In the genomic region with DNA sequence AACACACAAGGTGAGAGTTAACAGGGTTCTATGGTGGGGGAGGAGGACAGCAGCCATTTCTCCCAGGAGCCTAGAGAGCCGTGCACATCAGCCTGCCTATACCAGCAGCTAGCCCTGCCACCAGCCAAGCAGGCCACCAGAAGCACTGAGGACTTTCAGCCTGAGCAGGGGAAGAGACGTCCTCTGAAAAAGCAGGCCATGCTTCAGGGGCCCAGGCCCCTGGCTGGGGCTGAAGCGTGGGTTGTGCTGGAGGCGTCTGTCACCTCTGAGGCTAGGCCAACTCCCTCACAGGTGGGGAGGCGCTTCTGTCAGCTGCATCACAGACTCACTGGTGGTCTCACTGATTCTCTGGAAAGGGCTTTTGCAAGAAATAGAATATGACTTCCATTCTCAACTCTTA, we compare ENCODE assay signal across 29 cellular contexts. TPM values are rescaled to one million over a fixed set of nuclear protein-coding genes. Genes with fewer than 3 reads are reported as not detected.
"Had no signal": no experiment of that assay in that cellular context is flagged by ENCODE, and none has a peak within 500 bp of the region (broad histone marks: within the 10 kb centered on the region; RNA-seq: fewer than 3 reads in every experiment).

No MANE protein-coding gene starts in this region.

- H3K4me3 Mint-ChIP-seq: stimulated activated effector memory CD8-positive, alpha-beta T cell treated with anti-CD3 and anti-CD28 coated beads, Interleukin-12 subunit alpha, Interleukin-12 subunit beta, amount 100 ng/mL, for 72 hours; stimulated activated memory B cell treated with anti-CD40 and anti-IgM and Interleukin-4, amounts not matched to agents 10 μg/mL and 1 μg/mL and 100 μg/mL, for 72 hours; stimulated activated naive B cell treated with anti-CD40 and anti-IgM and Interleukin-4, amounts not matched to agents 10 μg/mL and 1 μg/mL and 100 μg/mL, for 72 hours; stimulated activated naive CD8-positive, alpha-beta T cell treated with anti-CD3 and anti-CD28 coated beads, Interleukin-15, amount 100 ng/mL, for 72 hours; stimulated activated naive CD8-positive, alpha-beta T cell treated with anti-CD3 and anti-CD28 coated beads, Interleukin-15, Interleukin-2, amounts not matched to agents 100 ng/mL and 50 ng/mL, for 24 hours; type B pancreatic cell had no signal

- H3K27ac Mint-ChIP-seq: stimulated activated effector memory CD8-positive, alpha-beta T cell treated with anti-CD3 and anti-CD28 coated beads, Interleukin-12 subunit alpha, Interleukin-12 subunit beta, amount 100 ng/mL, for 72 hours; stimulated activated memory B cell treated with anti-CD40 and anti-IgM and Interleukin-4, amounts not matched to agents 10 μg/mL and 1 μg/mL and 100 μg/mL, for 72 hours; stimulated activated naive B cell treated with anti-CD40 and anti-IgM and Interleukin-4, amounts not matched to agents 10 μg/mL and 1 μg/mL and 100 μg/mL, for 72 hours; stimulated activated naive CD8-positive, alpha-beta T cell treated with anti-CD3 and anti-CD28 coated beads, Interleukin-15, amount 100 ng/mL, for 72 hours; type B pancreatic cell had no signal

- H3K4me1 ChIP-seq: stomach, suprapubic skin, testis, thyroid gland, tibial artery, tibial nerve, transverse colon, upper lobe of left lung, upper lobe of right lung, uterus, vagina had no signal

- H3K9me3 ChIP-seq: stomach, suprapubic skin, testis, thoracic aorta, thyroid gland, tibial artery, tibial nerve, transverse colon, upper lobe of left lung, upper lobe of right lung, uterus, vagina had no signal

- H3K9me3 Mint-ChIP-seq: stimulated activated effector memory CD8-positive, alpha-beta T cell treated with anti-CD3 and anti-CD28 coated beads, Interleukin-12 subunit alpha, Interleukin-12 subunit beta, amount 100 ng/mL, for 72 hours; stimulated activated memory B cell treated with anti-CD40 and anti-IgM and Interleukin-4, amounts not matched to agents 10 μg/mL and 1 μg/mL and 100 μg/mL, for 72 hours; stimulated activated naive B cell treated with anti-CD40 and anti-IgM and Interleukin-4, amounts not matched to agents 10 μg/mL and 1 μg/mL and 100 μg/mL, for 72 hours; stimulated activated naive CD8-positive, alpha-beta T cell treated with anti-CD3 and anti-CD28 coated beads, Interleukin-15, amount 100 ng/mL, for 72 hours; stimulated activated naive CD8-positive, alpha-beta T cell treated with anti-CD3 and anti-CD28 coated beads, Interleukin-15, Interleukin-2, amounts not matched to agents 100 ng/mL and 50 ng/mL, for 24 hours; type B pancreatic cell had no signal

- H3K27ac ChIP-seq: stomach, suprapubic skin, testis, thoracic aorta, thyroid gland, tibial artery, tibial nerve, transverse colon, upper lobe of left lung, upper lobe of right lung, uterus, vagina had no signal

- H3K36me3 Mint-ChIP-seq: stimulated activated effector memory CD8-positive, alpha-beta T cell treated with anti-CD3 and anti-CD28 coated beads, Interleukin-12 subunit alpha, Interleukin-12 subunit beta, amount 100 ng/mL, for 72 hours; stimulated activated memory B cell treated with anti-CD40 and anti-IgM and Interleukin-4, amounts not matched to agents 10 μg/mL and 1 μg/mL and 100 μg/mL, for 72 hours; stimulated activated naive B cell treated with anti-CD40 and anti-IgM and Interleukin-4, amounts not matched to agents 10 μg/mL and 1 μg/mL and 100 μg/mL, for 72 hours had no signal

- H3K4me1 Mint-ChIP-seq: stimulated activated effector memory CD8-positive, alpha-beta T cell treated with anti-CD3 and anti-CD28 coated beads, Interleukin-12 subunit alpha, Interleukin-12 subunit beta, amount 100 ng/mL, for 72 hours; stimulated activated memory B cell treated with anti-CD40 and anti-IgM and Interleukin-4, amounts not matched to agents 10 μg/mL and 1 μg/mL and 100 μg/mL, for 72 hours; stimulated activated naive B cell treated with anti-CD40 and anti-IgM and Interleukin-4, amounts not matched to agents 10 μg/mL and 1 μg/mL and 100 μg/mL, for 72 hours; stimulated activated naive CD8-positive, alpha-beta T cell treated with anti-CD3 and anti-CD28 coated beads, Interleukin-15, amount 100 ng/mL, for 72 hours had no signal

- H3K27me3 Mint-ChIP-seq: stimulated activated naive CD8-positive, alpha-beta T cell treated with anti-CD3 and anti-CD28 coated beads, Interleukin-15, Interleukin-2, amounts not matched to agents 100 ng/mL and 50 ng/mL, for 24 hours had no signal

- DNase-seq: stimulated activated CD4-positive, alpha-beta T cell treated with anti-CD3 and anti-CD28 coated beads, Interleukin-2, amount 100 ng/mL, for 48 hours; stimulated activated CD4-positive, alpha-beta T cell treated with anti-CD3 and anti-CD28 coated beads, Interleukin-4, amount 100 ng/mL, for 1 hour; stimulated activated CD4-positive, alpha-beta T cell treated with anti-CD3 and anti-CD28 coated beads, Interleukin-4, amount 100 ng/mL, for 24 hours; stimulated activated CD4-positive, alpha-beta T cell treated with anti-CD3 and anti-CD28 coated beads, Interleukin-4, amount 100 ng/mL, for 4 hours; stimulated activated CD8-positive, alpha-beta memory T cell treated with anti-CD3 and anti-CD28 coated beads, Interleukin-4, amount 100 ng/mL, for 48 hours; stimulated activated naive B cell treated with anti-CD40 and anti-IgM and Interleukin-4, amounts not matched to agents 10 μg/mL and 1 μg/mL and 100 μg/mL, for 72 hours; stimulated activated naive CD4-positive, alpha-beta T cell; stimulated activated naive CD4-positive, alpha-beta T cell treated with Interleukin-2 at 50 U/mL for 16 hours; stimulated activated naive CD8-positive, alpha-beta T cell treated with anti-CD3 and anti-CD28 coated beads, Interleukin-15, amount 100 ng/mL, for 72 hours; stimulated activated naive CD8-positive, alpha-beta T cell treated with anti-CD3 and anti-CD28 coated beads, Interleukin-15, Interleukin-2, amounts not matched to agents 100 U/mL and 50 U/mL, for 24 hours; stomach; substantia nigra; testis; thyroid gland; transverse colon; trophoblast cell; upper lobe of left lung; upper lobe of right lung; uterus had no signal

- H3K27me3 ChIP-seq: suprapubic skin, testis, thyroid gland, tibial artery, tibial nerve, transverse colon, upper lobe of left lung, upper lobe of right lung, uterus, vagina had no signal

- H3K4me3 ChIP-seq: stomach, suprapubic skin, testis, thoracic aorta, thyroid gland, tibial artery, tibial nerve, transverse colon, upper lobe of left lung, upper lobe of right lung, uterus, vagina had no signal

- H3K36me3 ChIP-seq: stomach, suprapubic skin, thoracic aorta, thyroid gland, tibial artery, tibial nerve, transverse colon, upper lobe of left lung, upper lobe of right lung, uterus, vagina had no signal

- ATAC-seq: stimulated activated memory B cell treated with anti-CD40 and anti-IgM and Interleukin-4, amounts not matched to agents 10 μg/mL and 1 μg/mL and 100 μg/mL, for 72 hours; stimulated activated naive B cell treated with anti-CD40 and anti-IgM and Interleukin-4, amounts not matched to agents 10 μg/mL and 1 μg/mL and 100 μg/mL, for 72 hours; stimulated activated naive CD8-positive, alpha-beta T cell treated with anti-CD3 and anti-CD28 coated beads, Interleukin-15, amount 100 ng/mL, for 72 hours; stimulated activated naive CD8-positive, alpha-beta T cell treated with anti-CD3 and anti-CD28 coated beads, Interleukin-15, Interleukin-2, amounts not matched to agents 100 U/mL and 50 U/mL, for 24 hours; upper lobe of right lung had no signal

RNA-seq across cellular contexts. Expression of a gene that starts 16.3 kb away (rescaled TPM):
- total RNA-seq: subcutaneous adipose tissue, thoracic aorta had no signal
